8 cellular contexts compared by ENCODE assay signal in genomic region chr7:44196450-44196872, GRCh38. TPM values are rescaled to one million over a fixed set of nuclear protein-coding genes. Genes with fewer than 3 reads are reported as not detected.
DNase-seq lines count a peak whose midpoint lies in the region; ATAC-seq, FAIRE-seq and TF ChIP-seq lines count a peak whose summit lies in the region.
"Had no signal": no experiment of that assay in that cellular context is flagged by ENCODE, and none has a peak within 500 bp of the region (broad histone marks: within the 10 kb centered on the region; RNA-seq: fewer than 3 reads in every experiment).

No MANE protein-coding gene starts in this region.

- peak overlapping the region; percentile 43; the same call in 1 of the 2 replicates for H2AFZ ChIP-seq in OCI-LY3 (ENCODE audit: low read depth, low read length)

- H3K9me3 ChIP-seq in OCI-LY3 (ENCODE audit: insufficient read depth, low read length) (no peaks in the 10 kb centered on the region), left lung (no peaks in the 10 kb centered on the region), upper lobe of left lung (no peaks in the 10 kb centered on the region)

- peak; percentile 89 for TF ChIP-seq CTCF in OCI-LY3 (IDR thresholded peaks at IDR 0.05; ENCODE audit: low read depth, low read length)
- peak; percentile 75 for TF ChIP-seq CTCF in bronchial epithelial cell (IDR thresholded peaks at IDR 0.05; ENCODE audit: insufficient read depth, low read length, severe bottlenecking)
- peak; percentile 47 to 51 for TF ChIP-seq CTCF in left lung (IDR thresholded peaks at IDR 0.05)
- peak; percentile 30 to 58 (median 55) for TF ChIP-seq CTCF in upper lobe of left lung (IDR thresholded peaks at IDR 0.05)

- TF ChIP-seq EP300 in upper lobe of left lung (IDR thresholded peaks at IDR 0.05), result no peak

- DNase-seq in Daoy (ENCODE audit: low read depth) (peak; percentile 69), bronchial epithelial cell (ENCODE audit: low read depth) (peak; percentile 49), left lung (no peak), upper lobe of left lung (no peak)

- H4K20me1 ChIP-seq in OCI-LY3 (ENCODE audit: insufficient read depth, low read length), result no peaks in the 10 kb centered on the region

- H3K27ac ChIP-seq in OCI-LY3 (ENCODE audit: low read length) (no peak overlapping the region), left lung (no peak overlapping the region), upper lobe of left lung (no peak overlapping the region)

- 46 to 48% methylated on average over 3 of the region's 3 CpGs for WGBS in upper lobe of left lung, 2 donors

- H3K36me3 ChIP-seq in OCI-LY3 (replicated peaks; ENCODE audit: low read depth, low read length) (no peaks in the 10 kb centered on the region), bronchial epithelial cell (ENCODE audit: control insufficient read depth, insufficient read depth, low read length) (no peaks in the 10 kb centered on the region), left lung (no peaks in the 10 kb centered on the region), upper lobe of left lung (no peaks in the 10 kb centered on the region)

- H3K4me1 ChIP-seq in OCI-LY3 (ENCODE audit: low read length) (peaks cover 9% of the 10 kb centered on the region; the same call in 1 of the 2 replicates), left lung (peaks cover 0 to under 1% of the 10 kb centered on the region in 2 donors), upper lobe of left lung (peaks cover 0 to 4% (median under 1%) of the 10 kb centered on the region in 4 donors)

- ATAC-seq in HG02884 (IDR thresholded peaks at IDR 0.05; ENCODE audit: unreplicated experiment) (peak; percentile 38), left lung (peak; percentile 55), upper lobe of left lung (ENCODE audit: low FRiP score in 2 of 2) (peak in 1 of 2 donors; percentile 47), GM18867 (IDR thresholded peaks at IDR 0.05; ENCODE audit: unreplicated experiment) (no peak)

- no peak for TF ChIP-seq POLR2A in upper lobe of left lung (IDR thresholded peaks at IDR 0.05)

- intact Hi-C loops in left lung (cut with DNase I), result no loop called here

- peaks cover 2% of the 10 kb centered on the region; the same call in 1 of the 2 replicates for H3K27me3 ChIP-seq in OCI-LY3 (ENCODE audit: low read depth, low read length)
- no peaks in the 10 kb centered on the region for H3K27me3 ChIP-seq in bronchial epithelial cell (ENCODE audit: control insufficient read depth, insufficient read depth, low read length)
- peaks cover 0 to 22% of the 10 kb centered on the region in 2 donors for H3K27me3 ChIP-seq in left lung
- no peaks in the 10 kb centered on the region for H3K27me3 ChIP-seq in upper lobe of left lung

- 0 out of 2 replicates have a peak overlapping the region, but pooled peaks have one; percentile 8 for H3K4me2 ChIP-seq in OCI-LY3 (ENCODE audit: low read length)

- H3K4me3 ChIP-seq in OCI-LY3 (ENCODE audit: low read length) (no peak overlapping the region), bronchial epithelial cell (ENCODE audit: low read depth, low read length) (no peak overlapping the region), left lung (no peak overlapping the region), upper lobe of left lung (no peak overlapping the region)

- FAIRE-seq in bronchial epithelial cell (lab: Jason Lieb, UNC), result no peak

- no peak overlapping the region for H3K9ac ChIP-seq in OCI-LY3 (ENCODE audit: low read length)

- H3K79me2 ChIP-seq in OCI-LY3 (ENCODE audit: low read length), result peaks cover 7% of the 10 kb centered on the region

RNA-seq across cellular contexts. Expression of gene YKT6, which starts 4.3 kb away (rescaled TPM):
- total RNA-seq in Daoy (2014; rRNA removed; shearing (Covaris generic)), result 224 and 232 TPM in 2 replicates
- total RNA-seq in bronchial epithelial cell (74.5 and 109 TPM in 2 replicates), left lung (10 to 100 TPM; 66.7 to 88.2 TPM), upper lobe of left lung (10 to 100 TPM; 29.3 to 70.2 (median 53.1) TPM)

RNA-seq across cellular contexts. Expression of gene GCK, which starts 7.2 kb away (rescaled TPM):
- 0.46 TPM in 1 of 2 replicates, not detected in the other for total RNA-seq in Daoy (2014; rRNA removed; shearing (Covaris generic))
- total RNA-seq in bronchial epithelial cell, result 0.13 and 0.53 TPM in 2 replicates
- total RNA-seq in left lung, result under 1 TPM; 0.34 to 0.50 TPM
- total RNA-seq in upper lobe of left lung, result under 1 TPM in 4 of 6 donors, not detected in 2; 0.17 to 0.49 (median 0.30) TPM

RNA-seq across cellular contexts. Expression of gene MYL7, which starts 55.3 kb away (rescaled TPM):
- not detected in 2 replicates for total RNA-seq in Daoy (2014; rRNA removed; shearing (Covaris generic))
- total RNA-seq in bronchial epithelial cell (not detected in 2 replicates), left lung (1 to 10 TPM; 1.5 to 1.8 TPM), upper lobe of left lung (not detected)
- total RNA-seq: activated CD8-positive, alpha-beta memory T cell treated with anti-CD3 and anti-CD28 coated beads for 36 hours had no signal

Comparison
In these comparisons a context has a peak if more than half of its experiments do, and no peak if none do; other contexts are left out.
1. DNase-seq: peak in Daoy (single experiment) and bronchial epithelial cell (single experiment); none in left lung (0 of 2) and upper lobe of left lung (0 of 2).
2. Peak in every context shown above with its lines, with median percentiles within 50 percentile points of each other: CTCF ChIP-seq.